In the genomic region with DNA sequence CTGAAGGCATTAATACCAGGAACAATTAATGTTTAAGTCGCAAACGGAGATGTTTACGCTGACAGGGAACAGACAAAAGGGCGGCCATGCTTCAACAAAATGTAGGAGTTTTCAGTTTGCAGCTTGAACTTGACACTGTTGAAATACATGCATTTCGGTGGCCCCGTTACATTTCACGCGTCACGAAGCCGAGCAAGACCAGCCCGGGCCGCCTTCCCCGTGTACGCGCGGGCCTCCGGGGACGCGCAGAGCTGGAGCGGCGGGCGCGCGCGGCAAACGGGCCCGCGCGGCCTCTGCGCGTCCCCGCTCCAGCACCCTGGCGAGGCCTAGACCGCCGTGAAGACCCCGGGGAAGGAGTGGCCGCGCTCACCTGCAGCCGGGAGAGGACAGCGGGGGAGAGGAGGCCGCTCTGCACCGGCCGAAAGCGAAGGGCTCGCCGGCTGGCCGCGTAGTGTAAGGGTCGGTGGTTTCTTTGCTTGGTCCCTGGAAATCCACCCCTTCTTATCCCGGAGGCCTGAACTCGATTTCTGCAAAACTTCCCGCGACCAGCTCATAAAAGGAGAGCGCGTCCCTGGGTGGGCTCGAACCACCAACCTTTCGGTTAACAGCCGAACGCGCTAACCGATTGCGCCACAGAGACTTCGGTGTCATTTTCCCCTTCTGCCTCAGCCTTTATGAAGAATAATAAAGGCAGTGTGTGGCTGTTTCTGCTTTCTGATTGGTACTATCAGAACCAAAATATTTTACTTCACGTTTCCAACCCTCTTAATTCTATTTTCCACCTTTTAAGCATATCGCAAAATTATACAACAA, we compare ENCODE assay signal across 1 cellular context.
TF ChIP-seq lines count a peak whose summit lies in the region.

No MANE protein-coding gene starts in this region.

TF ChIP-seq in K562, 482 proteins besides CTCF, POLR2A, EP300 and RAD21 (continued from another document and continues in another):
- TF ChIP-seq THAP12 (CRISPR knock-in tag; IDR thresholded peaks at IDR 0.05) (peak; percentile 54; the same call in 1 of the 2 replicates), XRCC4 (IDR thresholded peaks at IDR 0.05; ENCODE audit: extremely low read depth, insufficient read depth, insufficient read length) (no peak), SLC30A9 (CRISPR knock-in tag; IDR thresholded peaks at IDR 0.05) (no peak), CHD2 (IDR thresholded peaks at IDR 0.05; ENCODE audit: low read depth, low read length) (peak; percentile 29; the same call in 1 of the 2 replicates), HDAC2 (IDR thresholded peaks at IDR 0.05) (peak; percentile 44; the same call in 1 of the 2 replicates), ESRRB (CRISPR knock-in tag; IDR thresholded peaks at IDR 0.05; ENCODE audit: borderline replicate concordance) (no peak), CREM (IDR thresholded peaks at IDR 0.05; ENCODE audit: low read depth) (peak; percentile 70; the same call in 1 of the 2 replicates), NR2C1 (IDR thresholded peaks at IDR 0.05) (peak; percentile 30; the same call in 1 of the 2 replicates), NR2C1 (tag; IDR thresholded peaks at IDR 0.05) (peak; percentile 27; the same call in 1 of the 2 replicates), ZNF76 (CRISPR knock-in tag; IDR thresholded peaks at IDR 0.05; ENCODE audit: borderline replicate concordance) (peak; percentile 75; the same call in 1 of the 2 replicates), CC2D1A (IDR thresholded peaks at IDR 0.05) (peak; percentile 27; the same call in 1 of the 2 replicates), CREB3L1 (IDR thresholded peaks at IDR 0.05; ENCODE audit: borderline replicate concordance, low read depth) (peak; percentile 57; the same call in 1 of the 2 replicates), TSHZ1 (CRISPR knock-in tag; IDR thresholded peaks at IDR 0.05) (no peak), KAT7 (CRISPR knock-in tag; IDR thresholded peaks at IDR 0.05; ENCODE audit: borderline replicate concordance) (peak; percentile 98; the same call in 1 of the 2 replicates), RNF2 (IDR thresholded peaks at IDR 0.05) (no peak; the same call in none of the 2 replicates), FOXP1 (CRISPR knock-in tag; IDR thresholded peaks at IDR 0.05) (peak; percentile 82), BDP1 (IDR thresholded peaks at IDR 0.05; ENCODE audit: insufficient read depth, insufficient read length) (peak; percentile 76), RBBP5 (IDR thresholded peaks at IDR 0.05; ENCODE audit: borderline replicate concordance, insufficient read depth, low read length, poor library complexity, severe bottlenecking) (peak; percentile 91), SMAD3 (CRISPR knock-in tag; conservative IDR thresholded peaks at IDR 0.05) (0 out of 2 replicates have a peak, but pooled peaks have one; percentile 52), RBM22 (IDR thresholded peaks at IDR 0.05; ENCODE audit: low read depth, low read length, poor library complexity, severe bottlenecking) (peak; percentile 89), POLR2B (IDR thresholded peaks at IDR 0.05; ENCODE audit: low read depth, partially characterized antibody) (peak; percentile 59), USF2 (CRISPR knock-in tag; IDR thresholded peaks at IDR 0.05) (no peak), RBFOX2 (IDR thresholded peaks at IDR 0.05; ENCODE audit: low read depth, low read length) (peak; percentile 92), RBM39 (optimal IDR thresholded peaks at IDR 0.05; ENCODE audit: low read depth, low read length) (peak; percentile 93), NCOR1 (IDR thresholded peaks at IDR 0.05) (peak; percentile 34; the same call in 1 of the 2 replicates), ETV1 (tag; conservative IDR thresholded peaks at IDR 0.05; ENCODE audit: low read depth) (0 out of 2 replicates have a peak, but pooled peaks have one; percentile 18), CAMTA2 (CRISPR knock-in tag; conservative IDR thresholded peaks at IDR 0.05) (peak; percentile 69; the same call in 1 of the 2 replicates), ZBED1 (IDR thresholded peaks at IDR 0.05) (no peak), POLR2H (tag; IDR thresholded peaks at IDR 0.05; ENCODE audit: low read depth) (peak; percentile 100), ETV5 (CRISPR knock-in tag; IDR thresholded peaks at IDR 0.05; ENCODE audit: low read depth) (peak; percentile 79)
- TF ChIP-seq, protein P1, sequence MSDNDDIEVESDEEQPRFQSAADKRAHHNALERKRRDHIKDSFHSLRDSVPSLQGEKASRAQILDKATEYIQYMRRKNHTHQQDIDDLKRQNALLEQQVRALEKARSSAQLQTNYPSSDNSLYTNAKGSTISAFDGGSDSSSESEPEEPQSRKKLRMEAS (CRISPR knock-in tag; IDR thresholded peaks at IDR 0.05): peak; percentile 34; the same call in 1 of the 2 replicates
- TF ChIP-seq, protein P2, sequence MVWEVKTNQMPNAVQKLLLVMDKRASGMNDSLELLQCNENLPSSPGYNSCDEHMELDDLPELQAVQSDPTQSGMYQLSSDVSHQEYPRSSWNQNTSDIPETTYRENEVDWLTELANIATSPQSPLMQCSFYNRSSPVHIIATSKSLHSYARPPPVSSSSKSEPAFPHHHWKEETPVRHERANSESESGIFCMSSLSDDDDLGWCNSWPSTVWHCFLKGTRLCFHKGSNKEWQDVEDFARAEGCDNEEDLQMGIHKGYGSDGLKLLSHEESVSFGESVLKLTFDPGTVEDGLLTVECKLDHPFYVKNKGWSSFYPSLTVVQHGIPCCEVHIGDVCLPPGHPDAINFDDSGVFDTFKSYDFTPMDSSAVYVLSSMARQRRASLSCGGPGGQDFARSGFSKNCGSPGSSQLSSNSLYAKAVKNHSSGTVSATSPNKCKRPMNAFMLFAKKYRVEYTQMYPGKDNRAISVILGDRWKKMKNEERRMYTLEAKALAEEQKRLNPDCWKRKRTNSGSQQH (CRISPR knock-in tag; IDR thresholded peaks at IDR 0.05): peak; percentile 59; the same call in 1 of the 2 replicates
- TF ChIP-seq, protein P3, sequence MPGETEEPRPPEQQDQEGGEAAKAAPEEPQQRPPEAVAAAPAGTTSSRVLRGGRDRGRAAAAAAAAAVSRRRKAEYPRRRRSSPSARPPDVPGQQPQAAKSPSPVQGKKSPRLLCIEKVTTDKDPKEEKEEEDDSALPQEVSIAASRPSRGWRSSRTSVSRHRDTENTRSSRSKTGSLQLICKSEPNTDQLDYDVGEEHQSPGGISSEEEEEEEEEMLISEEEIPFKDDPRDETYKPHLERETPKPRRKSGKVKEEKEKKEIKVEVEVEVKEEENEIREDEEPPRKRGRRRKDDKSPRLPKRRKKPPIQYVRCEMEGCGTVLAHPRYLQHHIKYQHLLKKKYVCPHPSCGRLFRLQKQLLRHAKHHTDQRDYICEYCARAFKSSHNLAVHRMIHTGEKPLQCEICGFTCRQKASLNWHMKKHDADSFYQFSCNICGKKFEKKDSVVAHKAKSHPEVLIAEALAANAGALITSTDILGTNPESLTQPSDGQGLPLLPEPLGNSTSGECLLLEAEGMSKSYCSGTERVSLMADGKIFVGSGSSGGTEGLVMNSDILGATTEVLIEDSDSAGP (CRISPR knock-in tag; IDR thresholded peaks at IDR 0.05): peak; percentile 37; the same call in 1 of the 2 replicates
- TF ChIP-seq, protein P4, sequence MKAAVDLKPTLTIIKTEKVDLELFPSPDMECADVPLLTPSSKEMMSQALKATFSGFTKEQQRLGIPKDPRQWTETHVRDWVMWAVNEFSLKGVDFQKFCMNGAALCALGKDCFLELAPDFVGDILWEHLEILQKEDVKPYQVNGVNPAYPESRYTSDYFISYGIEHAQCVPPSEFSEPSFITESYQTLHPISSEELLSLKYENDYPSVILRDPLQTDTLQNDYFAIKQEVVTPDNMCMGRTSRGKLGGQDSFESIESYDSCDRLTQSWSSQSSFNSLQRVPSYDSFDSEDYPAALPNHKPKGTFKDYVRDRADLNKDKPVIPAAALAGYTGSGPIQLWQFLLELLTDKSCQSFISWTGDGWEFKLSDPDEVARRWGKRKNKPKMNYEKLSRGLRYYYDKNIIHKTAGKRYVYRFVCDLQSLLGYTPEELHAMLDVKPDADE (conservative IDR thresholded peaks at IDR 0.05; ENCODE audit: control insufficient read depth, low read depth, low read length): peak; percentile 83; the same call in 1 of the 2 replicates
- TF ChIP-seq, protein P5, sequence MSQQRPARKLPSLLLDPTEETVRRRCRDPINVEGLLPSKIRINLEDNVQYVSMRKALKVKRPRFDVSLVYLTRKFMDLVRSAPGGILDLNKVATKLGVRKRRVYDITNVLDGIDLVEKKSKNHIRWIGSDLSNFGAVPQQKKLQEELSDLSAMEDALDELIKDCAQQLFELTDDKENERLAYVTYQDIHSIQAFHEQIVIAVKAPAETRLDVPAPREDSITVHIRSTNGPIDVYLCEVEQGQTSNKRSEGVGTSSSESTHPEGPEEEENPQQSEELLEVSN (IDR thresholded peaks at IDR 0.05; ENCODE audit: borderline replicate concordance in 1 of 2, extremely low read depth in 1 of 2, insufficient read depth in 1 of 2, insufficient read length in 1 of 2, low read depth in 1 of 2, low read length in 1 of 2, poor library complexity in 1 of 2, severe bottlenecking in 1 of 2): peak; percentile 52 to 84
- TF ChIP-seq, protein P6, sequence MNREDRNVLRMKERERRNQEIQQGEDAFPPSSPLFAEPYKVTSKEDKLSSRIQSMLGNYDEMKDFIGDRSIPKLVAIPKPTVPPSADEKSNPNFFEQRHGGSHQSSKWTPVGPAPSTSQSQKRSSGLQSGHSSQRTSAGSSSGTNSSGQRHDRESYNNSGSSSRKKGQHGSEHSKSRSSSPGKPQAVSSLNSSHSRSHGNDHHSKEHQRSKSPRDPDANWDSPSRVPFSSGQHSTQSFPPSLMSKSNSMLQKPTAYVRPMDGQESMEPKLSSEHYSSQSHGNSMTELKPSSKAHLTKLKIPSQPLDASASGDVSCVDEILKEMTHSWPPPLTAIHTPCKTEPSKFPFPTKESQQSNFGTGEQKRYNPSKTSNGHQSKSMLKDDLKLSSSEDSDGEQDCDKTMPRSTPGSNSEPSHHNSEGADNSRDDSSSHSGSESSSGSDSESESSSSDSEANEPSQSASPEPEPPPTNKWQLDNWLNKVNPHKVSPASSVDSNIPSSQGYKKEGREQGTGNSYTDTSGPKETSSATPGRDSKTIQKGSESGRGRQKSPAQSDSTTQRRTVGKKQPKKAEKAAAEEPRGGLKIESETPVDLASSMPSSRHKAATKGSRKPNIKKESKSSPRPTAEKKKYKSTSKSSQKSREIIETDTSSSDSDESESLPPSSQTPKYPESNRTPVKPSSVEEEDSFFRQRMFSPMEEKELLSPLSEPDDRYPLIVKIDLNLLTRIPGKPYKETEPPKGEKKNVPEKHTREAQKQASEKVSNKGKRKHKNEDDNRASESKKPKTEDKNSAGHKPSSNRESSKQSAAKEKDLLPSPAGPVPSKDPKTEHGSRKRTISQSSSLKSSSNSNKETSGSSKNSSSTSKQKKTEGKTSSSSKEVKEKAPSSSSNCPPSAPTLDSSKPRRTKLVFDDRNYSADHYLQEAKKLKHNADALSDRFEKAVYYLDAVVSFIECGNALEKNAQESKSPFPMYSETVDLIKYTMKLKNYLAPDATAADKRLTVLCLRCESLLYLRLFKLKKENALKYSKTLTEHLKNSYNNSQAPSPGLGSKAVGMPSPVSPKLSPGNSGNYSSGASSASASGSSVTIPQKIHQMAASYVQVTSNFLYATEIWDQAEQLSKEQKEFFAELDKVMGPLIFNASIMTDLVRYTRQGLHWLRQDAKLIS (CRISPR knock-in tag; IDR thresholded peaks at IDR 0.05): peak; percentile 89; the same call in 1 of the 2 replicates
